In the genomic region with DNA sequence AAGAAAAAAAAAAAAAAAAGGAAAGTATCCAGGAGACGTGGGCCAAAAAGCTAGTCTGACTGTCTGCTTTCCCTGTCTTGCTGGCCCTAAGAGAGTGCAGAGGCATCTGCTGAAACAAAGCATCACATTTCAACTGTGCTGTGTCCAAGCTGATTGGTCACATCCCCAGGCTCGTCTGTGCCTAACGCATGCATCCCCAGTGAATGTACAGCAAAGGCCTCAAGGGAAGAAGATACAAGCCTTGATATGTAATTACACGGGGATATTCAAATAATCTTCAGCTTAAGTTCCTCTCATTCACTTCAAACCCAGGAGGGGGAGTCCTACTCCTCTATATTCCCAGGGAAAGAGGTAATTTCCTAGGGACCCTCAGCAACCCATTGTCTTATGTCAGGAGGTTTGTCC, we compare ENCODE assay signal across 9 cellular contexts. TPM values are rescaled to one million over a fixed set of nuclear protein-coding genes. Genes with fewer than 3 reads are reported as not detected.
DNase-seq lines count a peak whose midpoint lies in the region; ATAC-seq, FAIRE-seq and TF ChIP-seq lines count a peak whose summit lies in the region.
"Had no signal": no experiment of that assay in that cellular context is flagged by ENCODE, and none has a peak within 500 bp of the region (broad histone marks: within the 10 kb centered on the region; RNA-seq: fewer than 3 reads in every experiment).

No MANE protein-coding gene starts in this region.

- ATAC-seq in body of pancreas, result no peak
- ATAC-seq: activated CD8-positive, alpha-beta memory T cell treated with anti-CD3 and anti-CD28 coated beads, Interleukin-2, amount 10 ng/mL, durations not matched to agents 7 days and 5 days had no signal

- H2AFZ ChIP-seq in hepatocyte, result no peak overlapping the region

- H3K4me2 ChIP-seq in BLaER1 treated with 17β-estradiol and CSF1 and Interleukin-3, amounts not matched to agents 10 nM and 100 nM, result peak overlapping the region; percentile 3 to 100 (median 74); a peak in 21 of 22 replicates
- H3K4me2 ChIP-seq in hepatocyte, result no peak overlapping the region

- H3K9ac ChIP-seq in BLaER1 treated with 17β-estradiol and CSF1 and Interleukin-3, amounts not matched to agents 10 nM and 100 nM, result peak overlapping the region in 2 of 11 experiments; percentile 1 to 5; a peak in 1 of 22 replicates

- no peak for TF ChIP-seq POLR2A in body of pancreas (IDR thresholded peaks at IDR 0.05)

- peak; percentile 33 for TF ChIP-seq CTCF in hepatocyte (IDR thresholded peaks at IDR 0.05; ENCODE audit: poor library complexity)
- TF ChIP-seq CTCF in body of pancreas (IDR thresholded peaks at IDR 0.05), result no peak

- peaks cover 39 to 78% (median 66%) of the 10 kb centered on the region in 10 experiments for H3K4me1 ChIP-seq in BLaER1 treated with 17β-estradiol and CSF1 and Interleukin-3, amounts not matched to agents 10 nM and 100 nM
- H3K4me1 ChIP-seq in SJCRH30 (no peaks in the 10 kb centered on the region), hepatocyte (ENCODE audit: insufficient read depth) (no peaks in the 10 kb centered on the region), body of pancreas (no peaks in the 10 kb centered on the region)

- intact Hi-C loops in body of pancreas (cut with DNase I), result no loop called here

- H3K9me3 ChIP-seq in BLaER1 treated with 17β-estradiol and CSF1 and Interleukin-3, amounts not matched to agents 10 nM and 100 nM (replicated peaks in 1 of 11), result peaks cover 0 to 8% (median 0%) of the 10 kb centered on the region in 11 experiments; a peak in 4 of 22 replicates
- H3K9me3 ChIP-seq in SJCRH30 (replicated peaks) (no peaks in the 10 kb centered on the region), hepatocyte (ENCODE audit: low read depth) (no peaks in the 10 kb centered on the region), body of pancreas (no peaks in the 10 kb centered on the region)

- no peaks in the 10 kb centered on the region for H3K79me2 ChIP-seq in hepatocyte

- no peaks in the 10 kb centered on the region for H4K20me1 ChIP-seq in BLaER1 treated with 17β-estradiol and CSF1 and Interleukin-3, amounts not matched to agents 10 nM and 100 nM
- no peaks in the 10 kb centered on the region for H4K20me1 ChIP-seq in hepatocyte (ENCODE audit: insufficient read depth, poor library complexity, severe bottlenecking)

- no peaks in the 10 kb centered on the region for H3K36me3 ChIP-seq in BLaER1 treated with 17β-estradiol and CSF1 and Interleukin-3, amounts not matched to agents 10 nM and 100 nM
- H3K36me3 ChIP-seq in SJCRH30, result no peaks in the 10 kb centered on the region
- H3K36me3 ChIP-seq in hepatocyte (replicated peaks; ENCODE audit: insufficient read depth, low read depth), result no peaks in the 10 kb centered on the region
- no peaks in the 10 kb centered on the region for H3K36me3 ChIP-seq in body of pancreas (replicated peaks in 1 of 2; ENCODE audit: insufficient read depth in 1 of 2, low read depth in 2 of 2)

- DNase-seq in GM18507 (ENCODE audit: extremely low spot score, insufficient read length, low read depth), result no peak
- peak; percentile 49 to 73 for DNase-seq in SJCRH30
- DNase-seq in hepatocyte (ENCODE audit: low spot score), result no peak
- no peak for DNase-seq in SHP77 (lab: John Stamatoyannopoulos, UW)
- DNase-seq in stimulated activated CD8-positive, alpha-beta memory T cell treated with anti-CD3 and anti-CD28 coated beads, Interleukin-4, amount 100 ng/mL, for 48 hours, result no peak
- no peak for DNase-seq in NOMO-1 (lab: John Stamatoyannopoulos, UW; ENCODE audit: unreplicated experiment in 2 of 2)
- no peak for DNase-seq in body of pancreas
- DNase-seq: activated CD8-positive, alpha-beta memory T cell treated with anti-CD3 and anti-CD28 coated beads, Interleukin-2, amount 10 ng/mL, durations not matched to agents 7 days and 5 days had no signal

- H3K27me3 ChIP-seq in BLaER1 treated with 17β-estradiol and CSF1 and Interleukin-3, amounts not matched to agents 10 nM and 100 nM, result peaks cover 12 to 20% (median 14%) of the 10 kb centered on the region in 11 experiments
- no peaks in the 10 kb centered on the region for H3K27me3 ChIP-seq in SJCRH30
- no peaks in the 10 kb centered on the region for H3K27me3 ChIP-seq in hepatocyte
- H3K27me3 ChIP-seq in body of pancreas, result no peaks in the 10 kb centered on the region

- WGBS in hepatocyte (ENCODE audit: low lambda C conversion rate, missing lambda C conversion rate), result 31% methylated on average over 4 of the region's 4 CpGs
- 54 to 59% methylated on average over 4 of the region's 4 CpGs for WGBS in body of pancreas, 2 donors

- no peak overlapping the region for H3K4me3 ChIP-seq in BLaER1 treated with 17β-estradiol and CSF1 and Interleukin-3, amounts not matched to agents 10 nM and 100 nM
- H3K4me3 ChIP-seq in SJCRH30 (no peak overlapping the region), hepatocyte (no peak overlapping the region), body of pancreas (no peak overlapping the region)

- peak; percentile 50 for FAIRE-seq in GM18507 (lab: Jason Lieb, UNC)

- peak overlapping the region in 4 of 11 experiments; percentile 1 to 43 (median 18); a peak in 4 of 22 replicates for H3K27ac ChIP-seq in BLaER1 treated with 17β-estradiol and CSF1 and Interleukin-3, amounts not matched to agents 10 nM and 100 nM
- H3K27ac ChIP-seq in SJCRH30 (no peak overlapping the region), hepatocyte (no peak overlapping the region), body of pancreas (no peak overlapping the region)

- no peaks in the 10 kb centered on the region for H3K9me2 ChIP-seq in hepatocyte (replicated peaks; ENCODE audit: insufficient read depth)

RNA-seq across cellular contexts. Expression of gene SORL1, which starts 5.4 kb away (rescaled TPM):
- 0.10 TPM in 1 of 2 replicates, not detected in the other for total RNA-seq in SJCRH30 (2014; rRNA removed; shearing (Covaris generic))
- total RNA-seq in hepatocyte (26.5 and 29.2 TPM in 2 replicates), body of pancreas (10 to 100 TPM; 25.1 to 26.5 TPM)
- polyA plus RNA-seq in hepatocyte, result 13.5 and 14.9 TPM in 2 replicates

Comparison
In these comparisons a context has a peak if more than half of its experiments do, and no peak if none do; other contexts are left out.
1. DNase-seq: peak in SJCRH30 (2 of 2); none in GM18507 (single experiment), hepatocyte (single experiment), SHP77 (0 of 2), stimulated activated CD8-positive, alpha-beta memory T cell treated with anti-CD3 and anti-CD28 coated beads, Interleukin-4, amount 100 ng/mL, for 48 hours (single experiment), NOMO-1 (0 of 2) and body of pancreas (0 of 4).
2. RNA of gene SORL1, which starts 5.4 kb away (total RNA-seq): 26.5 to 29.2 TPM in hepatocyte and 25.1 to 26.5 TPM in body of pancreas; 0.10 TPM in SJCRH30; every median in the first group is over 10 times any median in the second.